In genomic region chr2:144572977-144573376, GRCh38 we compare ENCODE assay signal across 17 cellular contexts. TPM values are rescaled to one million over a fixed set of nuclear protein-coding genes. Genes with fewer than 3 reads are reported as not detected.
A peak's percentile ranks its signal among the peaks of the same experiment; 100 is the strongest.
DNase-seq lines count a peak whose midpoint lies in the region; ATAC-seq and TF ChIP-seq lines count a peak whose summit lies in the region.
"Had no signal": no experiment of that assay in that cellular context is flagged by ENCODE, and none has a peak within 500 bp of the region (broad histone marks: within the 10 kb centered on the region; RNA-seq: fewer than 3 reads in every experiment).

No MANE protein-coding gene starts in this region.

- intact Hi-C loops in activated T-helper 2 cell treated with anti-CD3 and anti-CD28 coated beads, Interferon-gamma antibody, Interleukin-2, Interleukin-4, amounts not matched to agents 10 μg/mL and 5 μg/mL and 100 μg/mL, durations not matched to agents 14 hours and 24 hours and 36 hours (cut with micrococcal nuclease), result loop anchor here (1.0 to 5.0 kb wide), 7 partner anchors 20 to 486 kb away; no protein-coding TSS in a partner anchor

- H3K27ac Mint-ChIP-seq in progenitor cell of endocrine pancreas, result no peak overlapping the region
- no peak overlapping the region for H3K27ac Mint-ChIP-seq in activated T-helper 2 cell treated with anti-CD3 and anti-CD28 coated beads, Interferon-gamma antibody, Interleukin-2, Interleukin-4, amounts not matched to agents 10 μg/mL and 5 μg/mL and 100 μg/mL, durations not matched to agents 14 hours and 24 hours and 36 hours

- no peak for TF ChIP-seq CTCF in progenitor cell of endocrine pancreas (IDR thresholded peaks at IDR 0.05; ENCODE audit: unreplicated experiment)

- DNase-seq in foreskin melanocyte, result no peak
- DNase-seq in progenitor cell of endocrine pancreas (ENCODE audit: low spot score, unreplicated experiment), result no peak
- no peak for DNase-seq in NCI-H446 (lab: John Stamatoyannopoulos, UW)
- no peak for DNase-seq in activated T-helper 2 cell treated with anti-CD3 and anti-CD28 coated beads, Interferon-gamma antibody, Interleukin-2, Interleukin-4, amounts not matched to agents 10 μg/mL and 5 μg/mL and 100 μg/mL, durations not matched to agents 14 hours and 24 hours and 36 hours (ENCODE audit: low spot score)
- DNase-seq: activated CD4-positive, CD25-positive, alpha-beta regulatory T cell; activated T-cell treated with anti-CD3 and anti-CD28 coated beads for 4 hours; erythroblast; heart right ventricle; NCI-H524 treated with DMSO at 0.1 percent for 48 hours; retina; stimulated activated CD4-positive, alpha-beta T cell treated with anti-CD3 and anti-CD28 coated beads, Interleukin-2, amount 100 ng/mL, for 24 hours had no signal

- no peak overlapping the region for H3K4me3 Mint-ChIP-seq in progenitor cell of endocrine pancreas (ENCODE audit: low read depth)
- H3K4me3 Mint-ChIP-seq in activated T-helper 2 cell treated with anti-CD3 and anti-CD28 coated beads, Interferon-gamma antibody, Interleukin-2, Interleukin-4, amounts not matched to agents 10 μg/mL and 5 μg/mL and 100 μg/mL, durations not matched to agents 14 hours and 24 hours and 36 hours (ENCODE audit: low read depth), result no peak overlapping the region

- no peaks in the 10 kb centered on the region for H3K9me3 Mint-ChIP-seq in progenitor cell of endocrine pancreas (ENCODE audit: low read depth)
- no peaks in the 10 kb centered on the region for H3K9me3 Mint-ChIP-seq in activated T-helper 2 cell treated with anti-CD3 and anti-CD28 coated beads, Interferon-gamma antibody, Interleukin-2, Interleukin-4, amounts not matched to agents 10 μg/mL and 5 μg/mL and 100 μg/mL, durations not matched to agents 14 hours and 24 hours and 36 hours

- H3K4me1 Mint-ChIP-seq in progenitor cell of endocrine pancreas (ENCODE audit: low read depth), result no peaks in the 10 kb centered on the region
- peaks cover 24% of the 10 kb centered on the region for H3K4me1 Mint-ChIP-seq in activated T-helper 2 cell treated with anti-CD3 and anti-CD28 coated beads, Interferon-gamma antibody, Interleukin-2, Interleukin-4, amounts not matched to agents 10 μg/mL and 5 μg/mL and 100 μg/mL, durations not matched to agents 14 hours and 24 hours and 36 hours (ENCODE audit: low read depth)

- no peaks in the 10 kb centered on the region for H3K27me3 Mint-ChIP-seq in progenitor cell of endocrine pancreas
- H3K27me3 Mint-ChIP-seq in activated T-helper 2 cell treated with anti-CD3 and anti-CD28 coated beads, Interferon-gamma antibody, Interleukin-2, Interleukin-4, amounts not matched to agents 10 μg/mL and 5 μg/mL and 100 μg/mL, durations not matched to agents 14 hours and 24 hours and 36 hours (ENCODE audit: low read depth), result peaks cover 21% of the 10 kb centered on the region

- H3K36me3 Mint-ChIP-seq in progenitor cell of endocrine pancreas (ENCODE audit: insufficient read depth), result no peaks in the 10 kb centered on the region
- no peaks in the 10 kb centered on the region for H3K36me3 Mint-ChIP-seq in activated T-helper 2 cell treated with anti-CD3 and anti-CD28 coated beads, Interferon-gamma antibody, Interleukin-2, Interleukin-4, amounts not matched to agents 10 μg/mL and 5 μg/mL and 100 μg/mL, durations not matched to agents 14 hours and 24 hours and 36 hours (ENCODE audit: low read depth)

- peak; percentile 84 for ATAC-seq in GM18499 (IDR thresholded peaks at IDR 0.05; ENCODE audit: insufficient read depth, unreplicated experiment)
- peak; percentile 94 for ATAC-seq in GM19351 (IDR thresholded peaks at IDR 0.05; ENCODE audit: unreplicated experiment)
- peak; percentile 78 for ATAC-seq in HG02884 (IDR thresholded peaks at IDR 0.05; ENCODE audit: unreplicated experiment)
- peak; percentile 86 for ATAC-seq in HG03565 (IDR thresholded peaks at IDR 0.05; ENCODE audit: unreplicated experiment)
- ATAC-seq: heart right ventricle, HepG2, Panc1 had no signal

RNA-seq across cellular contexts. Expression of gene ZEB2, which starts 53.1 kb away (rescaled TPM):
- 0.07 and 0.49 TPM in 2 replicates for total RNA-seq in progenitor cell of endocrine pancreas
- total RNA-seq in activated T-helper 2 cell treated with anti-CD3 and anti-CD28 coated beads, Interferon-gamma antibody, Interleukin-2, Interleukin-4, amounts not matched to agents 10 μg/mL and 5 μg/mL and 100 μg/mL, durations not matched to agents 14 hours and 24 hours and 36 hours, result 50.9 and 53.2 TPM in 2 replicates
- total RNA-seq: HepG2 had no signal

Comparison
In these comparisons a context has a peak if more than half of its experiments do, and no peak if none do; other contexts are left out.
1. RNA of gene ZEB2, which starts 53.1 kb away (total RNA-seq): 50.9 to 53.2 TPM in activated T-helper 2 cell treated with anti-CD3 and anti-CD28 coated beads, Interferon-gamma antibody, Interleukin-2, Interleukin-4, amounts not matched to agents 10 μg/mL and 5 μg/mL and 100 μg/mL, durations not matched to agents 14 hours and 24 hours and 36 hours; 0.07 to 0.49 TPM in progenitor cell of endocrine pancreas; every median in the first group is over 10 times any median in the second.
2. Peak in every context shown above with its lines, with median percentiles within 50 percentile points of each other: ATAC-seq.